Comparison of ENCODE assay signal across 8 cellular contexts in genomic region chr6:89081423-89082322, GRCh38. TPM values are rescaled to one million over a fixed set of nuclear protein-coding genes. Genes with fewer than 3 reads are reported as not detected.
DNase-seq lines count a peak whose midpoint lies in the region; ATAC-seq, FAIRE-seq and TF ChIP-seq lines count a peak whose summit lies in the region.

No MANE protein-coding gene starts in this region.

- peaks cover 26% of the 10 kb centered on the region for H3K4me1 Mint-ChIP-seq in T-helper 1 cell treated with Interleukin-12 subunit alpha and Interleukin-12 subunit beta and Interleukin-4 antibody, amounts not matched to agents 30 μg/mL and 1 μg/mL, for 36 hours (ENCODE audit: low read depth)

- H3K27ac Mint-ChIP-seq in T-helper 1 cell treated with Interleukin-12 subunit alpha and Interleukin-12 subunit beta and Interleukin-4 antibody, amounts not matched to agents 30 μg/mL and 1 μg/mL, for 36 hours: peak overlapping the region; percentile 90

- H3K27ac ChIP-seq in angular gyrus (ENCODE audit: low read depth, low read length): peak overlapping the region; percentile 99
- H3K27ac ChIP-seq in right atrium auricular region: peak overlapping the region; percentile 100
- peak overlapping the region; percentile 100 for H3K27ac ChIP-seq in uterus

- H3K9me3 Mint-ChIP-seq in T-helper 1 cell treated with Interleukin-12 subunit alpha and Interleukin-12 subunit beta and Interleukin-4 antibody, amounts not matched to agents 30 μg/mL and 1 μg/mL, for 36 hours: no peaks in the 10 kb centered on the region

- peaks cover 0 to 37% of the 10 kb centered on the region in 2 donors for H3K4me1 ChIP-seq in right atrium auricular region
- H3K4me1 ChIP-seq in uterus: no peaks in the 10 kb centered on the region

- peak overlapping the region; percentile 91 for H3K4me3 Mint-ChIP-seq in T-helper 1 cell treated with Interleukin-12 subunit alpha and Interleukin-12 subunit beta and Interleukin-4 antibody, amounts not matched to agents 30 μg/mL and 1 μg/mL, for 36 hours

- H3K27me3 ChIP-seq in right atrium auricular region: no peaks in the 10 kb centered on the region
- H3K27me3 ChIP-seq in uterus: no peaks in the 10 kb centered on the region

- DNase-seq in GM12892 (ENCODE audit: insufficient read length): peak; percentile 82
- peak; percentile 90 for DNase-seq in NCI-H1694 (lab: John Stamatoyannopoulos, UW)
- peak; percentile 99 for DNase-seq in right atrium auricular region (ENCODE audit: low spot score)
- peak; percentile 93 for DNase-seq in pulmonary artery endothelial cell (ENCODE audit: low read depth, low spot score)
- DNase-seq in uterus: peak; percentile 99

- FAIRE-seq in GM12892 (lab: Jason Lieb, UNC): peak; percentile 94

- H3K4me3 ChIP-seq in right atrium auricular region: peak overlapping the region; percentile 99 to 100
- peak overlapping the region; percentile 93 to 100 for H3K4me3 ChIP-seq in uterus

- TF ChIP-seq POLR2A in GM12892 (IDR thresholded peaks at IDR 0.05; ENCODE audit: low read depth, low read length) (peak; percentile 76), uterus (IDR thresholded peaks at IDR 0.05) (peak; percentile 77 to 80)

- no peak for TF ChIP-seq CTCF in right atrium auricular region (IDR thresholded peaks at IDR 0.05)
- TF ChIP-seq CTCF in uterus (IDR thresholded peaks at IDR 0.05): no peak

- intact Hi-C loops in uterus (cut with DNase I; ENCODE audit: low total_unique reads): loop anchor here (5.0 kb wide), 2 partner anchors 44 to 271 kb away; partner anchors contain the start of gene UBE2J1

- H3K27me3 Mint-ChIP-seq in T-helper 1 cell treated with Interleukin-12 subunit alpha and Interleukin-12 subunit beta and Interleukin-4 antibody, amounts not matched to agents 30 μg/mL and 1 μg/mL, for 36 hours (ENCODE audit: low read depth): no peaks in the 10 kb centered on the region

- H3K36me3 ChIP-seq in right atrium auricular region (peaks cover 30% of the 10 kb centered on the region), uterus (no peaks in the 10 kb centered on the region)

- H3K36me3 Mint-ChIP-seq in T-helper 1 cell treated with Interleukin-12 subunit alpha and Interleukin-12 subunit beta and Interleukin-4 antibody, amounts not matched to agents 30 μg/mL and 1 μg/mL, for 36 hours (ENCODE audit: low read depth): peaks cover 33% of the 10 kb centered on the region

- H3K9me3 ChIP-seq in right atrium auricular region (no peaks in the 10 kb centered on the region), uterus (no peaks in the 10 kb centered on the region)

- peak; percentile 46 for ATAC-seq in HG02870 (IDR thresholded peaks at IDR 0.05; ENCODE audit: unreplicated experiment)

RNA-seq across cellular contexts. Expression of gene PNRC1, which starts 1.1 kb away (rescaled TPM):
- 51.4 TPM for polyA plus RNA-seq in GM12892 (2012; ENCODE audit: missing spikeins)
- total RNA-seq in right atrium auricular region (100 to 1,000 TPM; 180 to 201 TPM), pulmonary artery endothelial cell (49.1 and 49.5 TPM in 2 replicates), uterus (100 to 1,000 TPM; 114 to 340 (median 203) TPM)

RNA-seq across cellular contexts. Expression of gene SRSF12, which starts 36.2 kb away (rescaled TPM):
- polyA plus RNA-seq in GM12892 (2012; ENCODE audit: missing spikeins): 1.5 TPM
- under 1 TPM in 1 of 2 donors, not detected in 1; 0.75 TPM for total RNA-seq in right atrium auricular region
- total RNA-seq in pulmonary artery endothelial cell: 0.25 and 0.46 TPM in 2 replicates
- total RNA-seq in uterus: 10 to 100 TPM in 1 of 4 donors, 1 to 10 TPM in 1, not detected in 2; 2.8 to 12.7 TPM

Comparison
In these comparisons a context has a peak if more than half of its experiments do, and no peak if none do; other contexts are left out.
1. Peak in every context shown above with its lines: DNase-seq, ATAC-seq, H3K4me3 ChIP-seq and H3K27ac ChIP-seq.